15 cellular contexts compared by ENCODE assay signal in the genomic region with DNA sequence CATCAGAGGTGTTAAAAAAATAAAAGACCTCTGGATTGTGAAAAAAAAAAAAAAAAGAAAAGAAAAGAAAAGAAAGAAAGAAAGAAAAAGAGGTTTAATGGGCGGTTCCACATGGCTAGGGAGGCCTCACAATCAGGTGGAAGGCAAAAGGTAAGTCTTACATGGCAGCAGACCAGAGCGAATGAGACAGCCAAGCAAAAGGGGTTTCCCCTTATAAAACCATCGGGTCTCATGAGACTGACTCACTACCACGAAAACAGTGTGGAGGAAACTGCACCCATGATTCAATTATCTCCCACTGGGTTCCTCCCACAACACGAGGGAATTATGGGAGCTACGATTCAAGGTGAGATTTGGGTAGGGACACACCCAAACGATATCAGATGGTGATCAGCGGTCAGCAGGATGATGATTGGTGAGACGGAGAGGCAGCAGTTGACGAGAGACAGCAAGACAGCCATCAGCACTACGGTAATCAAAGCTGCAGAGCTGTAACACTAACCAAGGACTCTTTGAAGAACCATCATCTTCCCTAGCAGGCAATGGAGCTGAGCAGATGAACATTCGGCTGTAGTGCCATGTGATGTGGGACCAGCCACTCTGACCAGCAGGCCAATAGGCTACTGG. TPM values are rescaled to one million over a fixed set of nuclear protein-coding genes. Genes with fewer than 3 reads are reported as not detected.
A peak's percentile ranks its signal among the peaks of the same experiment; 100 is the strongest.
DNase-seq lines count a peak whose midpoint lies in the region; ATAC-seq, FAIRE-seq and TF ChIP-seq lines count a peak whose summit lies in the region.
"Had no signal": no experiment of that assay in that cellular context is flagged by ENCODE, and none has a peak within 500 bp of the region (broad histone marks: within the 10 kb centered on the region; RNA-seq: fewer than 3 reads in every experiment).

No MANE protein-coding gene starts in this region.

- H3K9me3 ChIP-seq in Peyer's patch, result peaks cover 0 to 3% (median 0%) of the 10 kb centered on the region in 4 donors
- peaks cover 6% of the 10 kb centered on the region; the same call in 1 of the 2 replicates for H3K9me3 ChIP-seq in K562 (replicated peaks; ENCODE audit: control insufficient read depth, insufficient read depth, low read depth, low read length)
- H3K9me3 ChIP-seq in Caco-2, result no peaks in the 10 kb centered on the region; the same call in 1 of the 2 replicates

- TF ChIP-seq EP300 in K562 (IDR thresholded peaks at IDR 0.05; ENCODE audit: low read length), result no peak

- no peak overlapping the region for H3K27ac Mint-ChIP-seq in Caco-2 (ENCODE audit: unreplicated experiment)

- H3K36me3 Mint-ChIP-seq in Caco-2 (ENCODE audit: insufficient read depth, unreplicated experiment), result no peaks in the 10 kb centered on the region

- H3K27me3 Mint-ChIP-seq in Caco-2 (ENCODE audit: insufficient read depth, unreplicated experiment), result no peaks in the 10 kb centered on the region

- H3K9ac ChIP-seq in K562 (ENCODE audit: insufficient read depth in 1 of 2, low read depth in 2 of 2, low read length in 2 of 2), result peak overlapping the region in 1 of 2 experiments; percentile 39; a peak in 2 of 4 replicates

- DNase-seq in ELR (ENCODE audit: low read depth) (peak; percentile 39), Peyer's patch (peak in 2 of 3 donors; percentile 53 to 65), K562 (ENCODE audit: extremely low read depth in 1 of 4, low spot score in 3 of 4) (no peak), head of caudate nucleus (no peak), Caco-2 (no peak), SK-N-DZ (ENCODE audit: low spot score) (no peak), NCI-H2227 treated with DMSO at 0.1 percent for 48 hours (lab: John Stamatoyannopoulos, UW) (no peak)
- DNase-seq in stimulated activated CD4-positive, alpha-beta T cell treated with anti-CD3 and anti-CD28 coated beads, Interleukin-15, amount 100 ng/mL, for 24 hours, result peak; percentile 65
- DNase-seq: DMS53, left cardiac atrium, NCI-H69 had no signal

- H3K4me1 ChIP-seq in Peyer's patch (no peaks in the 10 kb centered on the region), K562 (replicated peaks in 1 of 2; ENCODE audit: control insufficient read depth in 2 of 2, insufficient read depth in 2 of 2, low read length in 2 of 2) (no peaks in the 10 kb centered on the region), Caco-2 (no peaks in the 10 kb centered on the region)

- TF ChIP-seq RAD21 in K562 (CRISPR knock-in tag; conservative IDR thresholded peaks at IDR 0.05 in 1 of 2, IDR thresholded peaks at IDR 0.05 in 1 of 2), result no peak

- peak overlapping the region; percentile 44; the same call in 1 of the 2 replicates for H2AFZ ChIP-seq in K562 (ENCODE audit: low read depth, low read length)

- WGBS in K562 (ENCODE audit: insufficient coverage, low coverage, missing lambda C conversion rate), result 6% methylated on average over 12 of the region's 12 CpGs

- no peaks in the 10 kb centered on the region for H3K9me1 ChIP-seq in K562 (ENCODE audit: control insufficient read depth, insufficient read depth, low read length)

- POLR2A ChIA-PET in K562 (lab: Yijun Ruan, JAX), result no interaction called here
- POLR2A ChIA-PET in Caco-2 (lab: Charles Lee), result no interaction called here

- no peaks in the 10 kb centered on the region for H3K79me2 ChIP-seq in K562 (ENCODE audit: control insufficient read depth, insufficient read depth, low read length)

- CTCF ChIA-PET in K562 (lab: Yijun Ruan, JAX; ENCODE audit: low intra/inter-chr PET ratio) (no interaction called here), Caco-2 (lab: Charles Lee) (no interaction called here)

- BruUV-seq in K562 (replicated peaks; lab: Mats Ljungman, UMichigan) (no TSS peak), Caco-2 (replicated peaks; lab: Mats Ljungman, UMichigan) (no TSS peak)

- H3K27me3 ChIP-seq in Peyer's patch (no peaks in the 10 kb centered on the region), K562 (ENCODE audit: control insufficient read depth in 2 of 2, insufficient read depth in 2 of 2, low read length in 2 of 2) (peaks cover 0 to 6% of the 10 kb centered on the region in 2 experiments; a peak in 2 of 5 replicates), Caco-2 (replicated peaks; ENCODE audit: control insufficient read depth, insufficient read depth, low read length) (no peaks in the 10 kb centered on the region)

- in situ Hi-C loops in K562 (cut with MboI), result no loop called here

- FAIRE-seq in K562 (lab: Jason Lieb, UNC), result no peak

- H3K36me3 ChIP-seq in Peyer's patch (no peaks in the 10 kb centered on the region), K562 (ENCODE audit: control insufficient read depth, insufficient read depth, low read length) (no peaks in the 10 kb centered on the region), Caco-2 (ENCODE audit: control insufficient read depth, insufficient read depth, low read length) (no peaks in the 10 kb centered on the region)

- intact Hi-C loops in K562 (cut with micrococcal nuclease), result no loop called here
- intact Hi-C loops in head of caudate nucleus (cut with DNase I), result no loop called here
- intact Hi-C loops in Caco-2 (cut with micrococcal nuclease; ENCODE audit: unreplicated experiment), result no loop called here

- H3K27ac ChIP-seq in Peyer's patch (no peak overlapping the region), K562 (ENCODE audit: extremely low read depth, low read depth, low read length) (no peak overlapping the region)

- peaks cover 19% of the 10 kb centered on the region for H3K9me3 Mint-ChIP-seq in Caco-2 (ENCODE audit: unreplicated experiment)

- H4K20me1 ChIP-seq in K562 (replicated peaks; ENCODE audit: control insufficient read depth, insufficient read depth, low read length), result no peaks in the 10 kb centered on the region

- no peak overlapping the region for H3K4me2 ChIP-seq in K562 (ENCODE audit: insufficient read depth, low read length)

- H3K4me3 Mint-ChIP-seq in Caco-2 (ENCODE audit: unreplicated experiment), result no peak overlapping the region

- no peaks in the 10 kb centered on the region for H3K4me1 Mint-ChIP-seq in Caco-2 (ENCODE audit: low read depth, unreplicated experiment)

- TF ChIP-seq CTCF in Peyer's patch (IDR thresholded peaks at IDR 0.05) (no peak), K562 (IDR thresholded peaks at IDR 0.05 in 2 of 3, conservative IDR thresholded peaks at IDR 0.05 in 1 of 3; ENCODE audit: insufficient read depth in 2 of 3, low read depth in 1 of 3, low read length in 3 of 3) (no peak), Caco-2 (IDR thresholded peaks at IDR 0.05; ENCODE audit: insufficient read depth in 1 of 2, low read depth in 1 of 2, low read length in 1 of 2, severe bottlenecking in 1 of 2, unreplicated experiment in 1 of 2) (no peak)

- H3K4me3 ChIP-seq in Peyer's patch, result no peak overlapping the region
- no peak overlapping the region for H3K4me3 ChIP-seq in K562
- H3K4me3 ChIP-seq in Caco-2 (ENCODE audit: low read depth, low read length), result no peak overlapping the region

- ATAC-seq in K562, result no peak; the same call in 2 of the 3 replicates
- ATAC-seq: left cardiac atrium had no signal

- TF ChIP-seq POLR2A in Peyer's patch (IDR thresholded peaks at IDR 0.05) (no peak), K562 (conservative IDR thresholded peaks at IDR 0.05) (no peak)

RNA-seq across cellular contexts. Expression of a gene that starts 3.9 kb away (rescaled TPM):
- 10 to 100 TPM in 1 of 4 donors, 1 to 10 TPM in 3; 1.6 to 31.4 (median 5.2) TPM for total RNA-seq in Peyer's patch
- total RNA-seq in K562 (2011; cell fraction: chromatin; rRNA removed; ENCODE audit: low replicate concordance), result not detected in 2 replicates
- total RNA-seq in K562 (2011; cell fraction: nucleolus; rRNA removed), result not detected in 2 replicates
- not detected in 2 replicates for total RNA-seq in K562 (2011; cell fraction: nucleoplasm; rRNA removed)
- total RNA-seq in K562 (2014; rRNA removed), result not detected in 2 replicates
- not detected in 2 replicates for total RNA-seq in K562 (2014; rRNA removed; fragmentation: Illumina TruSeq; extraction: Trizol)
- total RNA-seq in K562 (2015; rRNA removed; fragmentation: Illumina TruSeq; extraction: Trizol), result not detected in 2 replicates
- total RNA-seq in K562 (2021), result not detected in 2 replicates
- 0.01 TPM in 2 replicates for polyA plus RNA-seq in K562 (2011; rRNA removed)
- 0.01 and 0.04 TPM in 2 replicates for polyA plus RNA-seq in K562 (2011; cell fraction: cytosol; rRNA removed)
- not detected in 2 replicates for polyA plus RNA-seq in K562 (2011; cell fraction: nucleus; rRNA removed)
- polyA plus RNA-seq in K562 (2012), result 0.04 TPM in 1 of 2 replicates, not detected in the other
- not detected in 2 replicates for polyA plus RNA-seq in K562 (2014; fragmentation: Illumina TruSeq; extraction: Trizol)
- not detected for polyA plus RNA-seq in K562 (2014; fragmentation: Nextera tagmentation; extraction: Ambion mirVana)
- not detected in 2 replicates for polyA plus RNA-seq in K562 (2014; rRNA removed)
- not detected in 2 replicates for polyA minus RNA-seq in K562 (2011; rRNA and poly(A)+ RNA removed)
- polyA minus RNA-seq in K562 (2011; cell fraction: cytosol; rRNA and poly(A)+ RNA removed), result not detected in 2 replicates
- not detected in 2 replicates for polyA minus RNA-seq in K562 (2011; cell fraction: nucleus; rRNA and poly(A)+ RNA removed)
- total RNA-seq in Caco-2 (2022), result not detected in 2 replicates
- polyA plus RNA-seq in SK-N-DZ (2014; cell fraction: cytosol; rRNA removed), result not detected in 2 replicates
- not detected in 2 replicates for polyA plus RNA-seq in SK-N-DZ (2014; cell fraction: nucleus; rRNA removed)
- total RNA-seq: osteoblast; T-helper 1 cell treated with Interleukin-12 subunit alpha and Interleukin-12 subunit beta and Interleukin-4 antibody, amounts not matched to agents 30 ng/mL and 1 ng/mL, for 36 hours had no signal

RNA-seq across cellular contexts. Expression of a gene that starts 11.8 kb away (rescaled TPM):
- total RNA-seq in Peyer's patch, result not detected
- total RNA-seq in K562 (2011; cell fraction: chromatin; rRNA removed; ENCODE audit: low replicate concordance), result 0.37 and 0.69 TPM in 2 replicates
- total RNA-seq in K562 (2011; cell fraction: nucleolus; rRNA removed), result 0.53 and 0.83 TPM in 2 replicates
- total RNA-seq in K562 (2011; cell fraction: nucleoplasm; rRNA removed), result 0.23 TPM in 1 of 2 replicates, not detected in the other
- total RNA-seq in K562 (2014; rRNA removed), result not detected in 2 replicates
- total RNA-seq in K562 (2014; rRNA removed; fragmentation: Illumina TruSeq; extraction: Trizol), result not detected in 2 replicates
- total RNA-seq in K562 (2015; rRNA removed; fragmentation: Illumina TruSeq; extraction: Trizol), result not detected in 2 replicates
- 0.27 TPM in 1 of 2 replicates, not detected in the other for total RNA-seq in K562 (2021)
- polyA plus RNA-seq in K562 (2011; rRNA removed), result 0.18 and 0.62 TPM in 2 replicates
- 0.19 and 0.32 TPM in 2 replicates for polyA plus RNA-seq in K562 (2011; cell fraction: cytosol; rRNA removed)
- 2.4 and 4.7 TPM in 2 replicates for polyA plus RNA-seq in K562 (2011; cell fraction: nucleus; rRNA removed)
- 0.05 and 0.58 TPM in 2 replicates for polyA plus RNA-seq in K562 (2012)
- not detected in 2 replicates for polyA plus RNA-seq in K562 (2014; fragmentation: Illumina TruSeq; extraction: Trizol)
- under 1 TPM in 1 of 2 experiments, not detected in 1; 0.08 TPM for polyA plus RNA-seq in K562 (2014; fragmentation: Nextera tagmentation; extraction: Ambion mirVana)
- not detected in 2 replicates for polyA plus RNA-seq in K562 (2014; rRNA removed)
- 0.27 TPM in 1 of 2 replicates, not detected in the other for polyA minus RNA-seq in K562 (2011; rRNA and poly(A)+ RNA removed)
- polyA minus RNA-seq in K562 (2011; cell fraction: cytosol; rRNA and poly(A)+ RNA removed), result not detected in 2 replicates
- polyA minus RNA-seq in K562 (2011; cell fraction: nucleus; rRNA and poly(A)+ RNA removed), result not detected in 2 replicates
- not detected in 2 replicates for total RNA-seq in Caco-2 (2022)
- polyA plus RNA-seq in SK-N-DZ (2014; cell fraction: cytosol; rRNA removed), result not detected in 2 replicates
- polyA plus RNA-seq in SK-N-DZ (2014; cell fraction: nucleus; rRNA removed), result not detected in 2 replicates
- total RNA-seq: epithelial cell of proximal tubule; osteoblast; T-helper 1 cell treated with Interleukin-12 subunit alpha and Interleukin-12 subunit beta and Interleukin-4 antibody, amounts not matched to agents 30 ng/mL and 1 ng/mL, for 36 hours; ureter had no signal

RNA-seq across cellular contexts. Expression of a gene that starts 19.4 kb away (rescaled TPM):
- total RNA-seq in Peyer's patch (1 to 10 TPM in 1 of 4 donors, not detected in 3; 1.1 TPM), K562 (2014; rRNA removed) (not detected in 2 replicates), K562 (2014; rRNA removed; fragmentation: Illumina TruSeq; extraction: Trizol) (not detected in 2 replicates), K562 (2015; rRNA removed; fragmentation: Illumina TruSeq; extraction: Trizol) (not detected in 2 replicates), K562 (2021) (not detected in 2 replicates), Caco-2 (2022) (not detected in 2 replicates)
- total RNA-seq in K562 (2011; cell fraction: chromatin; rRNA removed; ENCODE audit: low replicate concordance), result not detected in 2 replicates
- total RNA-seq in K562 (2011; cell fraction: nucleolus; rRNA removed), result not detected in 2 replicates
- not detected in 2 replicates for total RNA-seq in K562 (2011; cell fraction: nucleoplasm; rRNA removed)
- polyA plus RNA-seq in K562 (2011; rRNA removed) (not detected in 2 replicates), K562 (2014; fragmentation: Illumina TruSeq; extraction: Trizol) (not detected in 2 replicates), K562 (2014; fragmentation: Nextera tagmentation; extraction: Ambion mirVana) (not detected), K562 (2014; rRNA removed) (not detected in 2 replicates)
- not detected in 2 replicates for polyA plus RNA-seq in K562 (2011; cell fraction: cytosol; rRNA removed)
- polyA plus RNA-seq in K562 (2011; cell fraction: nucleus; rRNA removed), result not detected in 2 replicates
- polyA plus RNA-seq in K562 (2012), result not detected in 2 replicates
- polyA minus RNA-seq in K562 (2011; rRNA and poly(A)+ RNA removed), result not detected in 2 replicates
- polyA minus RNA-seq in K562 (2011; cell fraction: cytosol; rRNA and poly(A)+ RNA removed), result not detected in 2 replicates
- polyA minus RNA-seq in K562 (2011; cell fraction: nucleus; rRNA and poly(A)+ RNA removed), result not detected in 2 replicates
- not detected in 2 replicates for polyA plus RNA-seq in SK-N-DZ (2014; cell fraction: cytosol; rRNA removed)
- polyA plus RNA-seq in SK-N-DZ (2014; cell fraction: nucleus; rRNA removed), result not detected in 2 replicates
- total RNA-seq: epithelial cell of proximal tubule; osteoblast; T-helper 1 cell treated with Interleukin-12 subunit alpha and Interleukin-12 subunit beta and Interleukin-4 antibody, amounts not matched to agents 30 ng/mL and 1 ng/mL, for 36 hours had no signal

RNA-seq across cellular contexts. Expression of a gene that starts 49.3 kb away (rescaled TPM):
- total RNA-seq in Peyer's patch (10 to 100 TPM in 1 of 4 donors, 1 to 10 TPM in 1, not detected in 2; 2.0 to 10.7 TPM), K562 (2014; rRNA removed) (not detected in 2 replicates), K562 (2014; rRNA removed; fragmentation: Illumina TruSeq; extraction: Trizol) (not detected in 2 replicates), K562 (2015; rRNA removed; fragmentation: Illumina TruSeq; extraction: Trizol) (not detected in 2 replicates), K562 (2021) (0.11 and 0.38 TPM in 2 replicates), Caco-2 (2022) (not detected in 2 replicates)
- 0.19 TPM in 1 of 2 replicates, not detected in the other for total RNA-seq in K562 (2011; cell fraction: chromatin; rRNA removed; ENCODE audit: low replicate concordance)
- total RNA-seq in K562 (2011; cell fraction: nucleolus; rRNA removed), result not detected in 2 replicates
- not detected in 2 replicates for total RNA-seq in K562 (2011; cell fraction: nucleoplasm; rRNA removed)
- polyA plus RNA-seq in K562 (2011; rRNA removed) (not detected in 2 replicates), K562 (2014; fragmentation: Illumina TruSeq; extraction: Trizol) (not detected in 2 replicates), K562 (2014; fragmentation: Nextera tagmentation; extraction: Ambion mirVana) (not detected), K562 (2014; rRNA removed) (not detected in 2 replicates)
- polyA plus RNA-seq in K562 (2011; cell fraction: cytosol; rRNA removed), result 0.04 TPM in 2 replicates
- 0.17 TPM in 1 of 2 replicates, not detected in the other for polyA plus RNA-seq in K562 (2011; cell fraction: nucleus; rRNA removed)
- 0.17 TPM in 1 of 2 replicates, not detected in the other for polyA plus RNA-seq in K562 (2012)
- not detected in 2 replicates for polyA minus RNA-seq in K562 (2011; rRNA and poly(A)+ RNA removed)
- not detected in 2 replicates for polyA minus RNA-seq in K562 (2011; cell fraction: cytosol; rRNA and poly(A)+ RNA removed)
- polyA minus RNA-seq in K562 (2011; cell fraction: nucleus; rRNA and poly(A)+ RNA removed), result not detected in 2 replicates
- not detected in 2 replicates for polyA plus RNA-seq in SK-N-DZ (2014; cell fraction: cytosol; rRNA removed)
- polyA plus RNA-seq in SK-N-DZ (2014; cell fraction: nucleus; rRNA removed), result not detected in 2 replicates
- total RNA-seq: epithelial cell of proximal tubule; osteoblast; T-helper 1 cell treated with Interleukin-12 subunit alpha and Interleukin-12 subunit beta and Interleukin-4 antibody, amounts not matched to agents 30 ng/mL and 1 ng/mL, for 36 hours; ureter had no signal

Comparison
In these comparisons a context has a peak if more than half of its experiments do, and no peak if none do; other contexts are left out.
1. DNase-seq: peak in ELR (single experiment), Peyer's patch (2 of 3) and stimulated activated CD4-positive, alpha-beta T cell treated with anti-CD3 and anti-CD28 coated beads, Interleukin-15, amount 100 ng/mL, for 24 hours (single experiment); none in K562 (0 of 4), head of caudate nucleus (0 of 42), Caco-2 (0 of 2), SK-N-DZ (single experiment) and NCI-H2227 treated with DMSO at 0.1 percent for 48 hours (single experiment).